11 cellular contexts compared by ENCODE assay signal in the genomic region with DNA sequence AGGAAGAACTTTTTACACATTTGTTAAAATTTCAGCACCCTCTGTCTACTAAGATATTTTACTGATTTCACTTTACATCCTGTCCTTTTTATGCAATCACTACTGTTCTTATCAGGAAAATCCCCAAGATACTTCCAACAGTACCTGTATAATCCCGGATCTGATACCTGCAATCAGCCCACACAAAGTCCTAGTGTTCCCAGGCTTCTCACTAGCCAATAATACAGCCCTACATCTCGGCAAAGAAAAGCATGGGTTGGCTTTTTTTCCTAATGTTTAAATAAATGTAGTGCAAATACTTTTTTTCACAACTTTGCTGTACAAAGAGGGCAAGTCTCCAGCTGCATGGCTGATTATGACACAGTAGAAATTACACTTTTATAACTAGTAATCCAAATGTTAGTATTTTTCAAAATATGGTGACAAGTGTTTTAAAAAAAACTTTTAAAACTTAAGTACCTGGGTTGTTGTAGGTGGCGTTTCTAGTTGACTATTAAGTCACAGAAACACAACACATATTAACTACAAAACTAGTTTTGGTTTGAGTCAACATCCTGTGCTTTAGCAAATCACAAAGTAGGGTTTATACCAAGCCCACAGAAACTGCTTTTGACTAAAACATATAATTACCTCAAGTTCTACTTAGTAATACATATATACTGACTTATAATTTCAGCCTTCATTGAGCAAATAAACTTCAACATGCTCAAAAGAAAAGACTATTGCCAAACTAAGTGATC. TPM values are rescaled to one million over a fixed set of nuclear protein-coding genes. Genes with fewer than 3 reads are reported as not detected.
A peak's percentile ranks its signal among the peaks of the same experiment; 100 is the strongest.
DNase-seq lines count a peak whose midpoint lies in the region; ATAC-seq and FAIRE-seq lines count a peak whose summit lies in the region.
"Had no signal": no experiment of that assay in that cellular context is flagged by ENCODE, and none has a peak within 500 bp of the region (broad histone marks: within the 10 kb centered on the region; RNA-seq: fewer than 3 reads in every experiment).

No MANE protein-coding gene starts in this region.

- no peak overlapping the region for H3K4me3 ChIP-seq in small intestine (ENCODE audit: low read depth in 1 of 2, low read length in 2 of 2)

- peak overlapping the region; percentile 93 for H3K27ac Mint-ChIP-seq in activated T-cell treated with anti-CD3 and anti-CD28 coated beads, Interleukin-2, amount 50 U/mL, for 24 hours
- peak overlapping the region; percentile 63 for H3K27ac Mint-ChIP-seq in stimulated activated effector memory CD8-positive, alpha-beta T cell treated with anti-CD3 and anti-CD28 coated beads, Interleukin-12 subunit alpha, Interleukin-12 subunit beta, amount 100 ng/mL, for 72 hours

- no peak for FAIRE-seq in small intestine (lab: Jason Lieb, UNC)

- H3K36me3 Mint-ChIP-seq in activated T-cell treated with anti-CD3 and anti-CD28 coated beads, Interleukin-2, amount 50 U/mL, for 24 hours (ENCODE audit: low read depth), result peaks cover 84% of the 10 kb centered on the region
- H3K36me3 Mint-ChIP-seq in stimulated activated effector memory CD8-positive, alpha-beta T cell treated with anti-CD3 and anti-CD28 coated beads, Interleukin-12 subunit alpha, Interleukin-12 subunit beta, amount 100 ng/mL, for 72 hours, result peaks cover 100% of the 10 kb centered on the region

- H3K4me1 ChIP-seq in small intestine (ENCODE audit: control insufficient read depth in 2 of 2, insufficient read depth in 1 of 2, low read depth in 1 of 2, low read length in 1 of 2), result no peaks in the 10 kb centered on the region

- H3K27me3 ChIP-seq in small intestine (ENCODE audit: control insufficient read depth in 2 of 2, insufficient read depth in 2 of 2, low read length in 2 of 2), result no peaks in the 10 kb centered on the region

- H3K36me3 ChIP-seq in small intestine (ENCODE audit: control insufficient read depth in 2 of 2, insufficient read depth in 2 of 2, low read length in 2 of 2), result peaks cover 5 to 8% of the 10 kb centered on the region in 2 donors

- H3K27ac ChIP-seq in small intestine (ENCODE audit: low read depth in 1 of 2, low read length in 1 of 2), result no peak overlapping the region

- no peaks in the 10 kb centered on the region for H3K9me3 Mint-ChIP-seq in activated T-cell treated with anti-CD3 and anti-CD28 coated beads, Interleukin-2, amount 50 U/mL, for 24 hours
- H3K9me3 Mint-ChIP-seq in stimulated activated effector memory CD8-positive, alpha-beta T cell treated with anti-CD3 and anti-CD28 coated beads, Interleukin-12 subunit alpha, Interleukin-12 subunit beta, amount 100 ng/mL, for 72 hours, result no peaks in the 10 kb centered on the region

- ATAC-seq in HG02588 (IDR thresholded peaks at IDR 0.05; ENCODE audit: unreplicated experiment), result peak; percentile 80
- ATAC-seq in HG03575 (IDR thresholded peaks at IDR 0.05; ENCODE audit: extremely low read depth, insufficient number of reproducible peaks, low FRiP score, unreplicated experiment), result peak; percentile 86
- peak; percentile 100 for ATAC-seq in stimulated activated effector memory CD8-positive, alpha-beta T cell treated with anti-CD3 and anti-CD28 coated beads, Interleukin-12 subunit alpha, Interleukin-12 subunit beta, amount 100 ng/mL, for 72 hours
- ATAC-seq: HCT116 had no signal

- H3K27me3 Mint-ChIP-seq in activated T-cell treated with anti-CD3 and anti-CD28 coated beads, Interleukin-2, amount 50 U/mL, for 24 hours, result no peaks in the 10 kb centered on the region

- no peak for DNase-seq in activated T-cell treated with anti-CD3 and anti-CD28 coated beads, Interleukin-2, amount 50 U/mL, for 24 hours
- no peak for DNase-seq in activated T-cell treated with anti-CD3 and anti-CD28 coated beads, Interleukin-2, amount 50 U/mL, for 1 hour
- DNase-seq in stimulated activated effector memory CD8-positive, alpha-beta T cell treated with anti-CD3 and anti-CD28 coated beads, Interleukin-12 subunit alpha, Interleukin-12 subunit beta, amount 100 ng/mL, for 72 hours (ENCODE audit: low spot score in 2 of 2), result no peak
- no peak for DNase-seq in activated effector memory CD4-positive, alpha-beta T cell treated with Interleukin-2 at 50 U/mL for 16 hours
- DNase-seq in NCI-H226 (no peak), small intestine (no peak)
- DNase-seq: activated CD4-positive, alpha-beta T cell treated with anti-CD3 and anti-CD28 coated beads for 1 hour; NCI-H2171 treated with DMSO at 0.1 percent for 48 hours had no signal

- WGBS in small intestine, 3 donors, result 39 to 61% (median 39%) methylated on average over 3 of the region's 3 CpGs

- H3K9me3 ChIP-seq in small intestine (ENCODE audit: control insufficient read depth, low read depth), result no peaks in the 10 kb centered on the region

- peaks cover 54% of the 10 kb centered on the region for H3K4me1 Mint-ChIP-seq in activated T-cell treated with anti-CD3 and anti-CD28 coated beads, Interleukin-2, amount 50 U/mL, for 24 hours (ENCODE audit: low read depth)
- H3K4me1 Mint-ChIP-seq in stimulated activated effector memory CD8-positive, alpha-beta T cell treated with anti-CD3 and anti-CD28 coated beads, Interleukin-12 subunit alpha, Interleukin-12 subunit beta, amount 100 ng/mL, for 72 hours, result peaks cover 45% of the 10 kb centered on the region

- H3K4me3 Mint-ChIP-seq in activated T-cell treated with anti-CD3 and anti-CD28 coated beads, Interleukin-2, amount 50 U/mL, for 24 hours, result peak overlapping the region; percentile 35
- H3K4me3 Mint-ChIP-seq in stimulated activated effector memory CD8-positive, alpha-beta T cell treated with anti-CD3 and anti-CD28 coated beads, Interleukin-12 subunit alpha, Interleukin-12 subunit beta, amount 100 ng/mL, for 72 hours, result peak overlapping the region; percentile 39

RNA-seq across cellular contexts. Expression of gene CNOT11, which starts 19.5 kb away (rescaled TPM):
- 10 to 100 TPM; 22.4 to 29.5 (median 26.2) TPM for polyA plus RNA-seq in small intestine

RNA-seq across cellular contexts. Expression of gene RNF149, which starts 36.3 kb away (rescaled TPM):
- polyA plus RNA-seq in small intestine, result 10 to 100 TPM; 23.0 to 32.7 (median 24.4) TPM
